16 cellular contexts compared by ENCODE assay signal in the genomic region with DNA sequence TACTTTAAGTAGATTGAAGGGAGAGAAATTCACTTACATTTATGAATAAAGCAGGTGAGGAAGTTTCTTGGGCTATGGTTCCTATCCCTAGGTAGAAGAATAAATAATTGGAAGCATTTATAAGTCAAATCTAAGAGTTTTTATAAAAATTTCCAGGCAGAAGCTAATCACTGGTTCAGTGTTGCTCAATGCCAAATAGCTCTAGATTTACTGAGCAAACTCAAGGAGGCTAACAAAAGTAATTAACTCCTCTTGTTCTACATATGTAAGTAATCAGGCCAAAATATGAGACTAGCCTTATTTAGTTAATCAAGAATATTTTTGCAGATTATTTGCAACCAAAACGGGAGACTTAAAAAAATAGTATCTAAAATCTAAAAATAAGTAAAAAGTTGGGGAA.
DNase-seq lines count a peak whose midpoint lies in the region; ATAC-seq and TF ChIP-seq lines count a peak whose summit lies in the region.
"Had no signal": no experiment of that assay in that cellular context is flagged by ENCODE, and none has a peak within 500 bp of the region (broad histone marks: within the 10 kb centered on the region; RNA-seq: fewer than 3 reads in every experiment).

No MANE protein-coding gene starts in this region.

- no peaks in the 10 kb centered on the region for H3K4me1 Mint-ChIP-seq in immature natural killer cell
- H3K4me1 Mint-ChIP-seq: CD14-positive monocyte had no signal

- no peak overlapping the region for H3K27ac Mint-ChIP-seq in immature natural killer cell
- H3K27ac Mint-ChIP-seq: CD14-positive monocyte; CD8-positive, alpha-beta T cell; HFFc6 had no signal

- no peak for TF ChIP-seq CTCF in VCaP (conservative IDR thresholded peaks at IDR 0.05)

- no peak overlapping the region for H3K4me3 Mint-ChIP-seq in immature natural killer cell
- H3K4me3 Mint-ChIP-seq: CD14-positive monocyte; CD8-positive, alpha-beta T cell; HFFc6 had no signal

- H3K27me3 Mint-ChIP-seq in immature natural killer cell (ENCODE audit: low read depth in 3 of 3) = no peaks in the 10 kb centered on the region

- no peak for ATAC-seq in HG02571 (IDR thresholded peaks at IDR 0.05; ENCODE audit: unreplicated experiment)
- ATAC-seq: CD8-positive, alpha-beta T cell had no signal

- DNase-seq in AG08395 (ENCODE audit: low spot score) (peak; percentile 2), caudate nucleus (lab: John Stamatoyannopoulos, UW) (no peak), iris pigment epithelial cell (ENCODE audit: low read depth) (peak; percentile 4), SKM-1 treated with dmso at 0.1 percent for 144 hours (lab: John Stamatoyannopoulos, UW; ENCODE audit: unreplicated experiment) (no peak), anterior cingulate cortex (lab: John Stamatoyannopoulos, UW) (no peak), immature natural killer cell (no peak)
- DNase-seq: 8988T; Caco-2; CD8-positive, alpha-beta T cell; DND-41; GDM1 had no signal

- H3K36me3 Mint-ChIP-seq in immature natural killer cell = no peaks in the 10 kb centered on the region
- H3K36me3 Mint-ChIP-seq: CD14-positive monocyte; CD8-positive, alpha-beta T cell had no signal

- H3K27ac ChIP-seq in VCaP (peak overlapping the region; percentile 34; the same call in 1 of the 2 replicates), caudate nucleus (ENCODE audit: low read depth, low read length) (peak overlapping the region; percentile 59)
- H3K27ac ChIP-seq: HL-60 had no signal

- peaks cover 0 to 6% (median 0%) of the 10 kb centered on the region in 6 donors for H3K9me3 Mint-ChIP-seq in immature natural killer cell
- H3K9me3 Mint-ChIP-seq: CD8-positive, alpha-beta T cell; HFFc6 had no signal

Comparison
In these comparisons a context has a peak if more than half of its experiments do, and no peak if none do; other contexts are left out.
1. DNase-seq: peak in AG08395 (single experiment) and iris pigment epithelial cell (single experiment); none in caudate nucleus (0 of 61), SKM-1 treated with dmso at 0.1 percent for 144 hours (single experiment), anterior cingulate cortex (0 of 58) and immature natural killer cell (0 of 3).